Comparison of ENCODE assay signal across 35 cellular contexts in genomic region chr10:61250131-61250530, GRCh38.
"Had no signal": no experiment of that assay in that cellular context is flagged by ENCODE, and none has a peak within 500 bp of the region (broad histone marks: within the 10 kb centered on the region; RNA-seq: fewer than 3 reads in every experiment).

No MANE protein-coding gene starts in this region.

- DNase-seq: Karpas-422, Kasumi-1, KG1, MG63, MM.1S, MV-4-11, NCI-H1048, NCI-H1092, NCI-H1092 treated with DMSO at 0.1 percent for 48 hours, NCI-H1105, NCI-H1105 treated with DMSO at 0.1 percent for 48 hours, NCI-H1417 treated with DMSO at 0.1 percent for 48 hours, NCI-H1436, NCI-H1436 treated with DMSO at 0.1 percent for 48 hours, NCI-H146, NCI-H1694, NCI-H1694 treated with DMSO at 0.1 percent for 48 hours, NCI-H187, NCI-H187 treated with DMSO at 0.1 percent for 48 hours, NCI-H1930, NCI-H2029, NCI-H2029 treated with DMSO at 0.1 percent for 48 hours, NCI-H2081, NCI-H2081 treated with DMSO at 0.1 percent for 48 hours, NCI-H2107, NCI-H2171, NCI-H2171 treated with DMSO at 0.1 percent for 48 hours, NCI-H226, NCI-H345, NCI-H446, NCI-H446 treated with DMSO at 0.1 percent for 48 hours, NCI-H510A, NCI-H510A treated with DMSO at 0.1 percent for 48 hours, NCI-H524 had no signal

- H3K4me2 ChIP-seq: KMS-11 had no signal

- H3K9ac ChIP-seq: KMS-11 had no signal

- H3K27ac ChIP-seq: KMS-11 had no signal

- H3K27me3 ChIP-seq: MG63 had no signal

- H3K4me3 ChIP-seq: MG63 had no signal

- H3K36me3 ChIP-seq: MG63 had no signal
